ENCODE assay signal across 10 cellular contexts in the genomic region with DNA sequence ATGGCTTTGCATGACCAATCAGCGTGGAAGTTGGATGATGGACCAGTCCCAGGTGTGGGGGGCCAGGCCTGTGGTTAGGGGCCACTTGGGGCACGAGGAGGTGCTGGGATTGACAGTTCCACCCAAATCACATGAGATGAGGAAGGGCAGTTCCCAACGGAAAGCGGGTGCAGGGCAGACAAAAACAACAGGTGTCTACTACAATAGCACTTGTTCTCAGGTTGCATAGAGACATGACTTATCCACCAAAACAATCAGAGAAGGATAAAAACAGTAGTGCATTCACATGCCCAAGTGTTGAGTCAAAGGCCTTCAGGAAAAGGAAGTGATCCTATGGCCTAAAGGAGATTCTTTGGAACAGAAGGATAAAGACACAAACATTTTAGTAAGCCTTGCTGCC. TPM values are rescaled to one million over a fixed set of nuclear protein-coding genes. Genes with fewer than 3 reads are reported as not detected.
A peak's percentile ranks its signal among the peaks of the same experiment; 100 is the strongest.
DNase-seq lines count a peak whose midpoint lies in the region; ATAC-seq lines count a peak whose summit lies in the region.
"Had no signal": no experiment of that assay in that cellular context is flagged by ENCODE, and none has a peak within 500 bp of the region (broad histone marks: within the 10 kb centered on the region; RNA-seq: fewer than 3 reads in every experiment).

No MANE protein-coding gene starts in this region.

- in situ Hi-C loops in Caki2 (cut with HindIII; ENCODE audit: low pct_unique_long_range_greater_than_20kb, low sequenced_read_pairs) = no loop called here

- H3K9me3 Mint-ChIP-seq in activated T-cell treated with anti-CD3 and anti-CD28 coated beads, Interleukin-2, amount 50 U/mL, for 4 hours = no peaks in the 10 kb centered on the region

- H3K4me1 Mint-ChIP-seq in activated T-cell treated with anti-CD3 and anti-CD28 coated beads, Interleukin-2, amount 50 U/mL, for 4 hours (ENCODE audit: low read depth) = no peaks in the 10 kb centered on the region

- no peaks in the 10 kb centered on the region for H3K36me3 Mint-ChIP-seq in activated T-cell treated with anti-CD3 and anti-CD28 coated beads, Interleukin-2, amount 50 U/mL, for 4 hours (ENCODE audit: insufficient read depth)

- no peak for ATAC-seq in activated T-cell treated with anti-CD3 and anti-CD28 coated beads, Interleukin-2, amount 50 U/mL, for 4 hours
- no peak for ATAC-seq in left colon
- ATAC-seq: sciatic nerve had no signal

- H3K27me3 Mint-ChIP-seq in activated T-cell treated with anti-CD3 and anti-CD28 coated beads, Interleukin-2, amount 50 U/mL, for 4 hours (ENCODE audit: low read depth) = peaks cover 2% of the 10 kb centered on the region

- intact Hi-C loops in left colon (cut with DNase I, micrococcal nuclease) = no loop called here

- H3K4me3 Mint-ChIP-seq in activated T-cell treated with anti-CD3 and anti-CD28 coated beads, Interleukin-2, amount 50 U/mL, for 4 hours = no peak overlapping the region

- DNase-seq in Caki2 (ENCODE audit: low read depth) (peak; percentile 63), NCI-H1417 (lab: John Stamatoyannopoulos, UW) (peak in 2 of 3 experiments; percentile 43 to 81), astrocyte of the hippocampus (ENCODE audit: low read depth, low spot score) (peak; percentile 31), kidney glomerular epithelial cell (lab: John Stamatoyannopoulos, UW) (peak; percentile 75), Kasumi-1 (lab: John Stamatoyannopoulos, UW) (no peak), left colon (no peak), NCI-H146 treated with DMSO at 0.1 percent for 48 hours (lab: John Stamatoyannopoulos, UW; ENCODE audit: unreplicated experiment) (no peak)
- DNase-seq in activated T-cell treated with anti-CD3 and anti-CD28 coated beads, Interleukin-2, amount 50 U/mL, for 4 hours = no peak
- DNase-seq: activated CD4-positive, alpha-beta T cell treated with anti-CD3 and anti-CD28 coated beads, Interleukin-2, amount 50 U/mL, for 48 hours had no signal

RNA-seq across cellular contexts. Expression of gene EIF2B2, which starts 14.6 kb away (rescaled TPM):
- 96.4 and 109 TPM in 2 replicates for total RNA-seq in Caki2 (2014; rRNA removed; shearing (Covaris generic); ENCODE audit: low replicate concordance)
- total RNA-seq in activated T-cell treated with anti-CD3 and anti-CD28 coated beads, Interleukin-2, amount 50 U/mL, for 4 hours = 10 to 100 TPM; 61.2 to 69.4 (median 66.0) TPM
- total RNA-seq in left colon = 10 to 100 TPM; 36.5 to 48.1 TPM

RNA-seq across cellular contexts. Expression of gene PGF, which starts 32.7 kb away (rescaled TPM):
- total RNA-seq in Caki2 (2014; rRNA removed; shearing (Covaris generic); ENCODE audit: low replicate concordance) = 0.71 and 4.5 TPM in 2 replicates
- under 1 TPM; 0.18 to 0.38 (median 0.18) TPM for total RNA-seq in activated T-cell treated with anti-CD3 and anti-CD28 coated beads, Interleukin-2, amount 50 U/mL, for 4 hours
- 1 to 10 TPM; 1.3 to 2.9 TPM for total RNA-seq in left colon

Comparison
In these comparisons a context has a peak if more than half of its experiments do, and no peak if none do; other contexts are left out.
1. DNase-seq: peak in Caki2 (single experiment), NCI-H1417 (2 of 3), astrocyte of the hippocampus (single experiment) and kidney glomerular epithelial cell (single experiment); none in activated T-cell treated with anti-CD3 and anti-CD28 coated beads, Interleukin-2, amount 50 U/mL, for 4 hours (single experiment), Kasumi-1 (0 of 2), left colon (0 of 2) and NCI-H146 treated with DMSO at 0.1 percent for 48 hours (single experiment).